8 cellular contexts compared by ENCODE assay signal in the genomic region with DNA sequence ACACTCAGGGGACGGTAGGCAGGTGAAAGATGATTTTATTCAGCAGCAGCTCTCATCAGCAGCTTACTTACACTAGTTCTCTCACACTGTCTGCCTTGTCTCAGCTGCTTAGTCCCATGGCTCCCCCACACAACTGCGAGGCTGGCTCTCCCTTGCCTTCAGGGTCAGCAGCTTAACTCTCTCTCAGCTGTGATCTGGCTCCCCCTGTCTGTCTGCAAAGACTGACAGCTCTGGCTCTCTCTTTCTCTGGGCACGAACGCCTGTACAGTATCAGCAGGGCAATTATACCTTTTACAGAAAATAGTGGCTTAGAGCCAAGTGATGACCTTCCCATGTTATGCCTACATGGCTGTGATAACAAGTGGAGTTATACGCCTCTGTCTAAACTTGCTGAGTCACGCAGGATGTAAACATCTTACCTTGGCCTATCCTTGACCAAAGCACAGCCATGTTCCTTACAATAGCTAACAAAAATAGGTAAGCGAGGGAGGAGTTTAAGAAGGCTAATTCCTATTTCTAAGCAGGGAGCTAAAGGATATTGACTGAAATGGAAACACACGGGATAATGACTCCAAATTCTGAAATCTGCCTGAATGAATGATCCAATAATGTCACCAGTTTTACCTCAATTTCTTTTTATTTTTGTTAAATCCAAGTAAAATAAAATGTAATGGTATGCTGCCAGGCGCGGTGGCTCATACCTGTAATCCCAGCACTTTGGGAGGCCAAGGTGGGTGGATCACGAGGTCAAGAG. TPM values are rescaled to one million over a fixed set of nuclear protein-coding genes. Genes with fewer than 3 reads are reported as not detected.
DNase-seq lines count a peak whose midpoint lies in the region; ATAC-seq and TF ChIP-seq lines count a peak whose summit lies in the region.

No MANE protein-coding gene starts in this region.

- no peak overlapping the region for H3K27ac ChIP-seq in left lung
- no peak overlapping the region for H3K27ac ChIP-seq in effector memory CD4-positive, alpha-beta T cell (ENCODE audit: insufficient read depth, low read length, poor library complexity, severe bottlenecking)

- H3K4me1 Mint-ChIP-seq in activated B cell treated with CpG ODN at 0.5 μM for 24 hours, result peaks cover 25% of the 10 kb centered on the region
- peaks cover 29% of the 10 kb centered on the region for H3K4me1 Mint-ChIP-seq in stimulated activated naive CD8-positive, alpha-beta T cell treated with anti-CD3 and anti-CD28 coated beads, Interleukin-15, Interleukin-2, amounts not matched to agents 100 ng/mL and 50 ng/mL, for 24 hours (ENCODE audit: low read depth)

- H3K36me3 Mint-ChIP-seq in activated B cell treated with CpG ODN at 0.5 μM for 24 hours (ENCODE audit: low read depth), result peaks cover 23% of the 10 kb centered on the region
- H3K36me3 Mint-ChIP-seq in stimulated activated naive CD8-positive, alpha-beta T cell treated with anti-CD3 and anti-CD28 coated beads, Interleukin-15, Interleukin-2, amounts not matched to agents 100 ng/mL and 50 ng/mL, for 24 hours (ENCODE audit: low read depth), result peaks cover 23% of the 10 kb centered on the region

- peak overlapping the region; percentile 62 for H3K27ac Mint-ChIP-seq in activated B cell treated with CpG ODN at 0.5 μM for 24 hours
- H3K27ac Mint-ChIP-seq in stimulated activated naive CD8-positive, alpha-beta T cell treated with anti-CD3 and anti-CD28 coated beads, Interleukin-15, Interleukin-2, amounts not matched to agents 100 ng/mL and 50 ng/mL, for 24 hours, result peak overlapping the region; percentile 21

- CTCF ChIA-PET in activated B cell treated with CpG ODN at 0.5 μM for 24 hours (lab: Charles Lee), result interaction anchor here (1.0 to 2.9 kb wide), 15 partner anchors 9 to 416 kb away, joined by 3 to 28 read pairs (median 3); a partner anchor contains a TSS

- H3K9me3 Mint-ChIP-seq in activated B cell treated with CpG ODN at 0.5 μM for 24 hours, result no peaks in the 10 kb centered on the region
- no peaks in the 10 kb centered on the region for H3K9me3 Mint-ChIP-seq in stimulated activated naive CD8-positive, alpha-beta T cell treated with anti-CD3 and anti-CD28 coated beads, Interleukin-15, Interleukin-2, amounts not matched to agents 100 ng/mL and 50 ng/mL, for 24 hours

- no peak for TF ChIP-seq POLR2A in NB4 (IDR thresholded peaks at IDR 0.05; ENCODE audit: extremely low read depth, insufficient read length)

- peak overlapping the region; percentile 59 for H3K4me3 Mint-ChIP-seq in activated B cell treated with CpG ODN at 0.5 μM for 24 hours
- no peak overlapping the region for H3K4me3 Mint-ChIP-seq in stimulated activated naive CD8-positive, alpha-beta T cell treated with anti-CD3 and anti-CD28 coated beads, Interleukin-15, Interleukin-2, amounts not matched to agents 100 ng/mL and 50 ng/mL, for 24 hours

- peaks cover 11 to 34% of the 10 kb centered on the region in 2 donors for H3K4me1 ChIP-seq in left lung
- peaks cover 5% of the 10 kb centered on the region for H3K4me1 ChIP-seq in effector memory CD4-positive, alpha-beta T cell (ENCODE audit: control insufficient read depth, insufficient read depth, low read length, poor library complexity, severe bottlenecking)

- DNase-seq in NB4 (ENCODE audit: low read depth), result peak; percentile 76
- peak; percentile 24 for DNase-seq in activated B cell treated with CpG ODN at 0.5 μM for 24 hours
- peak; percentile 38 for DNase-seq in left ventricle myocardium superior
- no peak for DNase-seq in left lung
- DNase-seq in effector memory CD4-positive, alpha-beta T cell, result no peak

- intact Hi-C loops in activated B cell treated with CpG ODN at 0.5 μM for 24 hours (cut with micrococcal nuclease) (loop anchor here (2.0 kb wide), 2 partner anchors 88 to 144 kb away; a partner anchor contains a TSS), left ventricle myocardium superior (cut with micrococcal nuclease) (no loop called here), left lung (cut with DNase I) (no loop called here)

- peaks cover 0 to 36% of the 10 kb centered on the region in 2 donors for H3K36me3 ChIP-seq in left lung
- peaks cover 14% of the 10 kb centered on the region for H3K36me3 ChIP-seq in effector memory CD4-positive, alpha-beta T cell (ENCODE audit: control insufficient read depth, insufficient read depth, low read length)

- ATAC-seq in activated B cell treated with CpG ODN at 0.5 μM for 24 hours (ENCODE audit: low read depth) (peak; percentile 29), left ventricle myocardium superior (peak; percentile 58), left lung (no peak), HG03571 (IDR thresholded peaks at IDR 0.05; ENCODE audit: unreplicated experiment) (no peak)

- H3K9me3 ChIP-seq in left lung, result no peaks in the 10 kb centered on the region
- no peaks in the 10 kb centered on the region for H3K9me3 ChIP-seq in effector memory CD4-positive, alpha-beta T cell (ENCODE audit: control insufficient read depth, low read length)

- no peaks in the 10 kb centered on the region for H3K27me3 Mint-ChIP-seq in activated B cell treated with CpG ODN at 0.5 μM for 24 hours
- no peaks in the 10 kb centered on the region for H3K27me3 Mint-ChIP-seq in stimulated activated naive CD8-positive, alpha-beta T cell treated with anti-CD3 and anti-CD28 coated beads, Interleukin-15, Interleukin-2, amounts not matched to agents 100 ng/mL and 50 ng/mL, for 24 hours

- H3K4me3 ChIP-seq in GM12875 (ENCODE audit: low read depth, low read length) (no peak overlapping the region), NB4 (ENCODE audit: low read depth, low read length) (no peak overlapping the region), left lung (no peak overlapping the region)
- no peak overlapping the region for H3K4me3 ChIP-seq in effector memory CD4-positive, alpha-beta T cell (ENCODE audit: insufficient read depth, low read depth, low read length, poor library complexity, severe bottlenecking)

- POLR2A ChIA-PET in activated B cell treated with CpG ODN at 0.5 μM for 24 hours (lab: Charles Lee), result interaction anchor here (0.6 to 2.1 kb wide), 6 partner anchors 16 to 125 kb away, joined by 3 to 15 read pairs (median 5); a partner anchor contains a TSS

- H3K27me3 ChIP-seq in left lung, result no peaks in the 10 kb centered on the region
- no peaks in the 10 kb centered on the region for H3K27me3 ChIP-seq in effector memory CD4-positive, alpha-beta T cell (replicated peaks; ENCODE audit: control insufficient read depth, insufficient read depth, low read length, poor library complexity, severe bottlenecking)

- TF ChIP-seq CTCF in GM12875 (IDR thresholded peaks at IDR 0.05; ENCODE audit: borderline replicate concordance, insufficient read depth, low read depth, low read length) (peak; percentile 59), NB4 (IDR thresholded peaks at IDR 0.05; ENCODE audit: low read depth, low read length) (peak; percentile 61), activated B cell treated with CpG ODN at 0.5 μM for 24 hours (IDR thresholded peaks at IDR 0.05) (no peak), left lung (IDR thresholded peaks at IDR 0.05) (no peak)

RNA-seq across cellular contexts. Expression of a gene that starts 1.1 kb away (rescaled TPM):
- total RNA-seq in activated B cell treated with CpG ODN at 0.5 μM for 24 hours (68.4 and 74.5 TPM in 2 replicates), left ventricle myocardium superior (621 TPM), left lung (10 to 100 TPM; 65.4 to 78.7 TPM)

RNA-seq across cellular contexts. Expression of a gene that starts 39.7 kb away (rescaled TPM):
- total RNA-seq in activated B cell treated with CpG ODN at 0.5 μM for 24 hours, result 47.9 and 52.2 TPM in 2 replicates
- 73.8 TPM for total RNA-seq in left ventricle myocardium superior
- 10 to 100 TPM; 51.9 to 69.3 TPM for total RNA-seq in left lung

RNA-seq across cellular contexts. Expression of a gene that starts 40.0 kb away (rescaled TPM):
- total RNA-seq in activated B cell treated with CpG ODN at 0.5 μM for 24 hours, result 24.9 and 27.5 TPM in 2 replicates
- 22.0 TPM for total RNA-seq in left ventricle myocardium superior
- total RNA-seq in left lung, result 10 to 100 TPM; 16.3 to 22.9 TPM

RNA-seq across cellular contexts. Expression of a gene that starts 43.9 kb away (rescaled TPM):
- total RNA-seq in activated B cell treated with CpG ODN at 0.5 μM for 24 hours (16.0 and 19.8 TPM in 2 replicates), left ventricle myocardium superior (5.5 TPM), left lung (10 to 100 TPM; 10.3 to 13.7 TPM)

RNA-seq across cellular contexts. Expression of a gene that starts 44.1 kb away (rescaled TPM):
- total RNA-seq in activated B cell treated with CpG ODN at 0.5 μM for 24 hours (62.8 and 64.1 TPM in 2 replicates), left ventricle myocardium superior (37.6 TPM), left lung (10 to 100 TPM; 55.4 to 61.4 TPM)

Comparison
In these comparisons a context has a peak if more than half of its experiments do, and no peak if none do; other contexts are left out.
1. CTCF ChIP-seq: peak in GM12875 (single experiment) and NB4 (single experiment); none in activated B cell treated with CpG ODN at 0.5 μM for 24 hours (single experiment) and left lung (0 of 2).
2. DNase-seq: peak in NB4 (single experiment), activated B cell treated with CpG ODN at 0.5 μM for 24 hours (single experiment) and left ventricle myocardium superior (single experiment); none in left lung (0 of 2) and effector memory CD4-positive, alpha-beta T cell (0 of 3).
3. ATAC-seq: peak in activated B cell treated with CpG ODN at 0.5 μM for 24 hours (single experiment) and left ventricle myocardium superior (single experiment); none in left lung (single experiment) and HG03571 (single experiment).